Comparison of ENCODE assay signal across 1 cellular context in genomic region chr19:35669974-35670373, GRCh38.
TF ChIP-seq lines count a peak whose summit lies in the region.

No MANE protein-coding gene starts in this region.

TF ChIP-seq in WTC11, 78 proteins besides CTCF, POLR2A, EP300 and RAD21 (continued from another document):
- TF ChIP-seq TEAD4 (CRISPR knock-in tag; IDR thresholded peaks at IDR 0.05) (no peak), IRF2 (CRISPR knock-in tag; IDR thresholded peaks at IDR 0.05; ENCODE audit: borderline replicate concordance, low read depth) (no peak), PRDM15 (CRISPR knock-in tag; IDR thresholded peaks at IDR 0.05) (no peak), NFE2L1 (CRISPR knock-in tag; IDR thresholded peaks at IDR 0.05) (no peak), E2F4 (CRISPR knock-in tag; IDR thresholded peaks at IDR 0.05; ENCODE audit: borderline replicate concordance, low read depth) (no peak), NR3C1 (CRISPR knock-in tag; conservative IDR thresholded peaks at IDR 0.05; ENCODE audit: low read depth) (no peak), ZNF121 (CRISPR knock-in tag; IDR thresholded peaks at IDR 0.05) (no peak), CREB1 (CRISPR knock-in tag; IDR thresholded peaks at IDR 0.05) (no peak), HMGA2 (CRISPR knock-in tag; IDR thresholded peaks at IDR 0.05) (no peak), ZNF671 (CRISPR knock-in tag; IDR thresholded peaks at IDR 0.05) (no peak), NR1H2 (CRISPR knock-in tag; IDR thresholded peaks at IDR 0.05) (no peak), GTF2I (CRISPR knock-in tag; conservative IDR thresholded peaks at IDR 0.05) (no peak), USF2 (CRISPR knock-in tag; IDR thresholded peaks at IDR 0.05) (no peak)
- TF ChIP-seq, protein P1, sequence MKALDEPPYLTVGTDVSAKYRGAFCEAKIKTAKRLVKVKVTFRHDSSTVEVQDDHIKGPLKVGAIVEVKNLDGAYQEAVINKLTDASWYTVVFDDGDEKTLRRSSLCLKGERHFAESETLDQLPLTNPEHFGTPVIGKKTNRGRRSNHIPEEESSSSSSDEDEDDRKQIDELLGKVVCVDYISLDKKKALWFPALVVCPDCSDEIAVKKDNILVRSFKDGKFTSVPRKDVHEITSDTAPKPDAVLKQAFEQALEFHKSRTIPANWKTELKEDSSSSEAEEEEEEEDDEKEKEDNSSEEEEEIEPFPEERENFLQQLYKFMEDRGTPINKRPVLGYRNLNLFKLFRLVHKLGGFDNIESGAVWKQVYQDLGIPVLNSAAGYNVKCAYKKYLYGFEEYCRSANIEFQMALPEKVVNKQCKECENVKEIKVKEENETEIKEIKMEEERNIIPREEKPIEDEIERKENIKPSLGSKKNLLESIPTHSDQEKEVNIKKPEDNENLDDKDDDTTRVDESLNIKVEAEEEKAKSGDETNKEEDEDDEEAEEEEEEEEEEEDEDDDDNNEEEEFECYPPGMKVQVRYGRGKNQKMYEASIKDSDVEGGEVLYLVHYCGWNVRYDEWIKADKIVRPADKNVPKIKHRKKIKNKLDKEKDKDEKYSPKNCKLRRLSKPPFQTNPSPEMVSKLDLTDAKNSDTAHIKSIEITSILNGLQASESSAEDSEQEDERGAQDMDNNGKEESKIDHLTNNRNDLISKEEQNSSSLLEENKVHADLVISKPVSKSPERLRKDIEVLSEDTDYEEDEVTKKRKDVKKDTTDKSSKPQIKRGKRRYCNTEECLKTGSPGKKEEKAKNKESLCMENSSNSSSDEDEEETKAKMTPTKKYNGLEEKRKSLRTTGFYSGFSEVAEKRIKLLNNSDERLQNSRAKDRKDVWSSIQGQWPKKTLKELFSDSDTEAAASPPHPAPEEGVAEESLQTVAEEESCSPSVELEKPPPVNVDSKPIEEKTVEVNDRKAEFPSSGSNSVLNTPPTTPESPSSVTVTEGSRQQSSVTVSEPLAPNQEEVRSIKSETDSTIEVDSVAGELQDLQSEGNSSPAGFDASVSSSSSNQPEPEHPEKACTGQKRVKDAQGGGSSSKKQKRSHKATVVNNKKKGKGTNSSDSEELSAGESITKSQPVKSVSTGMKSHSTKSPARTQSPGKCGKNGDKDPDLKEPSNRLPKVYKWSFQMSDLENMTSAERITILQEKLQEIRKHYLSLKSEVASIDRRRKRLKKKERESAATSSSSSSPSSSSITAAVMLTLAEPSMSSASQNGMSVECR (CRISPR knock-in tag; IDR thresholded peaks at IDR 0.05; ENCODE audit: borderline replicate concordance) = no peak
